ENCODE assay signal across 8 cellular contexts in genomic region chr6:32189742-32190053, GRCh38. TPM values are rescaled to one million over a fixed set of nuclear protein-coding genes. Genes with fewer than 3 reads are reported as not detected.
DNase-seq lines count a peak whose midpoint lies in the region; ATAC-seq, FAIRE-seq and TF ChIP-seq lines count a peak whose summit lies in the region.

No MANE protein-coding gene starts in this region.

- no peak for TF ChIP-seq POLR2A in gastroesophageal sphincter (IDR thresholded peaks at IDR 0.05)
- no peak for TF ChIP-seq POLR2A in prostate gland (IDR thresholded peaks at IDR 0.05)

- H3K27ac ChIP-seq in WERI-Rb-1 (peak overlapping the region; percentile 88), gastroesophageal sphincter (peak overlapping the region; percentile 97 to 99 (median 98)), prostate gland (peak overlapping the region; percentile 91 to 98)

- DNase-seq in WERI-Rb-1 (no peak), prostate gland (ENCODE audit: low spot score) (no peak), COLO668 (lab: John Stamatoyannopoulos, UW; ENCODE audit: unreplicated experiment) (no peak), KBM-7 (no peak), RCC 7860 (ENCODE audit: low spot score) (no peak)

- WGBS in gastroesophageal sphincter (ENCODE audit: low coverage in 1 of 2), 2 donors, result 0% methylated on average over 1 of the region's 23 CpGs; no CpG with 5 or more reads in 1 of the 2 donors
- WGBS in prostate gland, result no CpG with 5 or more reads among the region's 23 CpGs

- intact Hi-C loops in prostate gland (cut with DNase I), result no loop called here

- H3K9me3 ChIP-seq in WERI-Rb-1 (ENCODE audit: severe bottlenecking) (no peaks in the 10 kb centered on the region), gastroesophageal sphincter (no peaks in the 10 kb centered on the region), prostate gland (no peaks in the 10 kb centered on the region)

- TF ChIP-seq CTCF in WERI-Rb-1 (IDR thresholded peaks at IDR 0.05; ENCODE audit: low read depth, low read length) (no peak), gastroesophageal sphincter (IDR thresholded peaks at IDR 0.05) (no peak), prostate gland (IDR thresholded peaks at IDR 0.05) (no peak)

- ATAC-seq in gastroesophageal sphincter (no peak), HG03280 (IDR thresholded peaks at IDR 0.05; ENCODE audit: unreplicated experiment) (no peak)

- no peak for FAIRE-seq in RCC 7860 (lab: Jason Lieb, UNC)

- H3K27me3 ChIP-seq in WERI-Rb-1 (ENCODE audit: insufficient read depth, low read depth, severe bottlenecking), result no peaks in the 10 kb centered on the region
- H3K27me3 ChIP-seq in gastroesophageal sphincter, result no peaks in the 10 kb centered on the region
- no peaks in the 10 kb centered on the region for H3K27me3 ChIP-seq in prostate gland (replicated peaks; ENCODE audit: insufficient read depth)

- in situ Hi-C loops in KBM-7 (cut with MboI; ENCODE audit: low pct_unique_long_range_greater_than_20kb, low sequenced_read_pairs), result no loop called here

- H3K36me3 ChIP-seq in WERI-Rb-1 (peaks cover 27% of the 10 kb centered on the region), gastroesophageal sphincter (peaks cover 0 to 23% of the 10 kb centered on the region in 2 donors), prostate gland (no peaks in the 10 kb centered on the region)

- no peak for TF ChIP-seq EP300 in gastroesophageal sphincter (IDR thresholded peaks at IDR 0.05)

- H3K4me1 ChIP-seq in gastroesophageal sphincter (peaks cover 0 to 88% (median 38%) of the 10 kb centered on the region in 3 donors), prostate gland (replicated peaks) (no peaks in the 10 kb centered on the region)

- H3K4me3 ChIP-seq in GM08714 (ENCODE audit: low read length) (peak overlapping the region; percentile 76), WERI-Rb-1 (ENCODE audit: low read depth, low read length) (peak overlapping the region; percentile 53), gastroesophageal sphincter (peak overlapping the region; percentile 89 to 98), prostate gland (peak overlapping the region; percentile 74 to 79)

RNA-seq across cellular contexts. Expression of gene PBX2, which starts 0.3 kb away (rescaled TPM):
- total RNA-seq in gastroesophageal sphincter (10 to 100 TPM; 42.9 to 70.1 (median 61.0) TPM), prostate gland (100 to 1,000 TPM in 1 of 2 donors, 10 to 100 TPM in 1; 61.5 to 102 TPM)

RNA-seq across cellular contexts. Expression of gene GPSM3, which starts 2.7 kb away (rescaled TPM):
- 10 to 100 TPM in 2 of 4 donors, 1 to 10 TPM in 1, under 1 TPM in 1; 0.93 to 16.3 (median 9.0) TPM for total RNA-seq in gastroesophageal sphincter
- 1 to 10 TPM; 5.1 to 5.9 TPM for total RNA-seq in prostate gland

RNA-seq across cellular contexts. Expression of gene AGER, which starts 5.6 kb away (rescaled TPM):
- total RNA-seq in gastroesophageal sphincter (1 to 10 TPM; 1.4 to 2.3 (median 1.6) TPM), prostate gland (1 to 10 TPM; 3.3 to 3.8 TPM)

RNA-seq across cellular contexts. Expression of gene RNF5, which starts 11.5 kb away (rescaled TPM):
- total RNA-seq in gastroesophageal sphincter, result 100 to 1,000 TPM in 1 of 4 donors, 10 to 100 TPM in 3; 78.8 to 101 (median 88.0) TPM
- total RNA-seq in prostate gland, result 100 to 1,000 TPM in 1 of 2 donors, 10 to 100 TPM in 1; 98.6 to 129 TPM

RNA-seq across cellular contexts. Expression of gene AGPAT1, which starts 13.8 kb away (rescaled TPM):
- 10 to 100 TPM; 45.6 to 70.5 (median 54.6) TPM for total RNA-seq in gastroesophageal sphincter
- 100 to 1,000 TPM in 1 of 2 donors, 10 to 100 TPM in 1; 52.6 to 113 TPM for total RNA-seq in prostate gland
